ENCODE assay signal across 16 cellular contexts in genomic region chr12:68960162-68960501, GRCh38.
"Had no signal": no experiment of that assay in that cellular context is flagged by ENCODE, and none has a peak within 500 bp of the region (broad histone marks: within the 10 kb centered on the region; RNA-seq: fewer than 3 reads in every experiment).

No MANE protein-coding gene starts in this region.

- H3K9me3 Mint-ChIP-seq: effector memory CD8-positive, alpha-beta T cell had no signal

- H3K27me3 Mint-ChIP-seq: dendritic cell treated with granulocyte-macrophage colony-stimulating factor and Interleukin-4, amounts not matched to agents 40 ng/mL and 50 ng/mL, for 4 days; effector memory CD8-positive, alpha-beta T cell; naive thymus-derived CD8-positive, alpha-beta T cell had no signal

- H3K27me3 ChIP-seq: adrenal gland, brain microvascular endothelial cell, heart left ventricle, neutrophil, transverse colon had no signal

- H3K36me3 Mint-ChIP-seq: naive thymus-derived CD8-positive, alpha-beta T cell had no signal

- H3K4me1 ChIP-seq: adrenal gland had no signal

- ATAC-seq: activated CD4-positive, CD25-positive, alpha-beta regulatory T cell treated with anti-CD3 and anti-CD28 coated beads, Interleukin-2, amount 50 U/mL, for 24 hours; effector memory CD8-positive, alpha-beta T cell; heart left ventricle; naive thymus-derived CD8-positive, alpha-beta T cell had no signal

- H3K27ac ChIP-seq: adrenal gland, brain microvascular endothelial cell, epithelial cell of prostate, heart left ventricle, neutrophil had no signal

- FAIRE-seq: frontal cortex had no signal

- H3K27ac Mint-ChIP-seq: dendritic cell treated with granulocyte-macrophage colony-stimulating factor and Interleukin-4, amounts not matched to agents 40 ng/mL and 50 ng/mL, for 4 days; effector memory CD8-positive, alpha-beta T cell; naive thymus-derived CD8-positive, alpha-beta T cell had no signal

- DNase-seq: activated CD8-positive, alpha-beta memory T cell treated with anti-CD3 and anti-CD28 coated beads for 24 hours; activated effector memory CD4-positive, alpha-beta T cell treated with anti-CD3 and anti-CD28 coated beads, Interleukin-2, amount 50 U/mL, for 16 hours; adrenal gland; brain microvascular endothelial cell; cerebellar nuclear complex; effector memory CD8-positive, alpha-beta T cell; heart left ventricle; mucosa of descending colon; naive thymus-derived CD8-positive, alpha-beta T cell; transverse colon had no signal

- H3K36me3 ChIP-seq: adrenal gland, brain microvascular endothelial cell, heart left ventricle, neutrophil, transverse colon had no signal

- H3K4me3 Mint-ChIP-seq: dendritic cell treated with granulocyte-macrophage colony-stimulating factor and Interleukin-4, amounts not matched to agents 40 ng/mL and 50 ng/mL, for 4 days; effector memory CD8-positive, alpha-beta T cell; naive thymus-derived CD8-positive, alpha-beta T cell had no signal

- H3K4me3 ChIP-seq: adrenal gland, heart left ventricle, mucosa of descending colon, skin epidermis, transverse colon had no signal

- H3K9me3 ChIP-seq: adrenal gland, heart left ventricle, mucosa of descending colon, transverse colon had no signal
